In the genomic region with DNA sequence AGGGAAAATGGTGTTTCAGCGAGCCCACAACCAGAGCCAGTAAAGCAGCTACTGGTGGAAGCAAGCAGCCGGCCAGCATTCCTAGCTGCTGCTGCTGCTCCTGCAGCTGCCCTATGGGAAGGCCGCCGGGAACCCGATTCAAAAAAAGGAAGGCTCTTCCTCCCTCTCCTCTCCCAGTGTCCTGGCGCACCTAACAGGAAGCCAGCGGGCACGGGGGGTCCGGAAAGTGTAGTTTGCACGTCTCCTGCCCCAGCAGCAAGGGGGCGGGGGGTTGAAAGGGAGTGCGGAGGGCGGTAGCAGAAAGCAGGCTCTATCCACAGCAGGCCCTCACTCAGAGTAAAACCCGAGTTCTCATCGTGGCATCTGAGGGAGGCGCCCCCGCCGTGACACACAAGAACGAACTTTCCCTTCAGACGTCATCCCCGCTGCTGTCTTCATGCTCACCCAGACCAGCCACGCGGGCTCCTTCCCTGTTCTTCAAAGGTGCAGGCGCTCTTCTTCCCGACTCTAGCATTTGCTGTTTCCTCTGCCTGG, we compare ENCODE assay signal across 9 cellular contexts. TPM values are rescaled to one million over a fixed set of nuclear protein-coding genes. Genes with fewer than 3 reads are reported as not detected.
DNase-seq lines count a peak whose midpoint lies in the region; ATAC-seq and TF ChIP-seq lines count a peak whose summit lies in the region.
"Had no signal": no experiment of that assay in that cellular context is flagged by ENCODE, and none has a peak within 500 bp of the region (broad histone marks: within the 10 kb centered on the region; RNA-seq: fewer than 3 reads in every experiment).

No MANE protein-coding gene starts in this region.

- DNase-seq in GM04504 (ENCODE audit: low read depth) (peak; percentile 17), NCI-H2227 (lab: John Stamatoyannopoulos, UW; ENCODE audit: unreplicated experiment) (peak; percentile 39), esophagus squamous epithelium (lab: John Stamatoyannopoulos, UW) (no peak), tibial artery (peak; percentile 38 to 65), GM10266 (ENCODE audit: extremely low spot score) (no peak), cortex of kidney (lab: John Stamatoyannopoulos, UW) (no peak)

- H3K9me3 ChIP-seq in esophagus squamous epithelium (no peaks in the 10 kb centered on the region), muscle layer of duodenum (ENCODE audit: control insufficient read depth in 1 of 2, low read length in 2 of 2) (no peaks in the 10 kb centered on the region), tibial artery (no peaks in the 10 kb centered on the region)

- TF ChIP-seq POLR2A in esophagus squamous epithelium (IDR thresholded peaks at IDR 0.05): no peak

- H3K27ac ChIP-seq in esophagus squamous epithelium: peak overlapping the region in 3 of 4 donors; percentile 61 to 69 (median 67)
- H3K27ac ChIP-seq in muscle layer of duodenum (ENCODE audit: low read length): no peak overlapping the region
- H3K27ac ChIP-seq in tibial artery: peak overlapping the region; percentile 54 to 56

- peak overlapping the region in 3 of 4 donors; percentile 38 to 61 (median 41) for H3K4me3 ChIP-seq in esophagus squamous epithelium
- H3K4me3 ChIP-seq in muscle layer of duodenum (ENCODE audit: low read depth in 1 of 2, low read length in 2 of 2): peak overlapping the region; percentile 43 to 53
- H3K4me3 ChIP-seq in tibial artery: peak overlapping the region; percentile 48 to 52

- no peak for ATAC-seq in GM21515 (IDR thresholded peaks at IDR 0.05; ENCODE audit: unreplicated experiment)

- intact Hi-C loops in esophagus squamous epithelium (cut with DNase I): no loop called here
- intact Hi-C loops in tibial artery (cut with DNase I; ENCODE audit: low total_unique reads): no loop called here

- H3K4me1 ChIP-seq in esophagus squamous epithelium: peaks cover 6 to 27% (median 17%) of the 10 kb centered on the region in 3 donors
- peaks cover 0 to 12% of the 10 kb centered on the region in 2 donors for H3K4me1 ChIP-seq in muscle layer of duodenum (ENCODE audit: control insufficient read depth in 1 of 2, insufficient read depth in 2 of 2, low read length in 2 of 2)
- H3K4me1 ChIP-seq in tibial artery: peaks cover 0 to 13% (median 4%) of the 10 kb centered on the region in 4 donors

- H3K36me3 ChIP-seq in esophagus squamous epithelium: no peaks in the 10 kb centered on the region
- H3K36me3 ChIP-seq in muscle layer of duodenum (ENCODE audit: control insufficient read depth in 1 of 2, insufficient read depth in 2 of 2, low read length in 2 of 2): no peaks in the 10 kb centered on the region
- no peaks in the 10 kb centered on the region for H3K36me3 ChIP-seq in tibial artery

- no peaks in the 10 kb centered on the region for H3K27me3 ChIP-seq in esophagus squamous epithelium
- H3K27me3 ChIP-seq in muscle layer of duodenum (ENCODE audit: low read depth, low read length): no peaks in the 10 kb centered on the region
- H3K27me3 ChIP-seq in tibial artery: no peaks in the 10 kb centered on the region

- WGBS in esophagus squamous epithelium, 2 donors: 21 to 27% methylated on average over 19 to 25 of the region's 25 CpGs

- TF ChIP-seq CTCF in esophagus squamous epithelium (IDR thresholded peaks at IDR 0.05) (peak in 2 of 6 experiments; percentile 7 to 15), tibial artery (IDR thresholded peaks at IDR 0.05) (peak in 1 of 2 experiments; percentile 27), GM10266 (IDR thresholded peaks at IDR 0.05; ENCODE audit: control insufficient read depth, insufficient read depth, low read depth, missing control alignments) (no peak)

RNA-seq across cellular contexts. Expression of a gene that starts 16.5 kb away (rescaled TPM):
- total RNA-seq in esophagus squamous epithelium: not detected
- total RNA-seq: dermis microvascular lymphatic vessel endothelial cell had no signal

RNA-seq across cellular contexts. Expression of a gene that starts 21.2 kb away (rescaled TPM):
- 10 to 100 TPM in 1 of 4 donors, 1 to 10 TPM in 2, under 1 TPM in 1; 0.68 to 12.6 (median 6.5) TPM for total RNA-seq in esophagus squamous epithelium

Comparison
In these comparisons a context has a peak if more than half of its experiments do, and no peak if none do; other contexts are left out.
1. DNase-seq: peak in GM04504 (single experiment), NCI-H2227 (single experiment) and tibial artery (2 of 2); none in esophagus squamous epithelium (single experiment), GM10266 (single experiment) and cortex of kidney (single experiment).
2. Peak in every context shown above with its lines, with median percentiles within 50 percentile points of each other: H3K4me3 ChIP-seq.